1 cellular context compared by ENCODE assay signal in the genomic region with DNA sequence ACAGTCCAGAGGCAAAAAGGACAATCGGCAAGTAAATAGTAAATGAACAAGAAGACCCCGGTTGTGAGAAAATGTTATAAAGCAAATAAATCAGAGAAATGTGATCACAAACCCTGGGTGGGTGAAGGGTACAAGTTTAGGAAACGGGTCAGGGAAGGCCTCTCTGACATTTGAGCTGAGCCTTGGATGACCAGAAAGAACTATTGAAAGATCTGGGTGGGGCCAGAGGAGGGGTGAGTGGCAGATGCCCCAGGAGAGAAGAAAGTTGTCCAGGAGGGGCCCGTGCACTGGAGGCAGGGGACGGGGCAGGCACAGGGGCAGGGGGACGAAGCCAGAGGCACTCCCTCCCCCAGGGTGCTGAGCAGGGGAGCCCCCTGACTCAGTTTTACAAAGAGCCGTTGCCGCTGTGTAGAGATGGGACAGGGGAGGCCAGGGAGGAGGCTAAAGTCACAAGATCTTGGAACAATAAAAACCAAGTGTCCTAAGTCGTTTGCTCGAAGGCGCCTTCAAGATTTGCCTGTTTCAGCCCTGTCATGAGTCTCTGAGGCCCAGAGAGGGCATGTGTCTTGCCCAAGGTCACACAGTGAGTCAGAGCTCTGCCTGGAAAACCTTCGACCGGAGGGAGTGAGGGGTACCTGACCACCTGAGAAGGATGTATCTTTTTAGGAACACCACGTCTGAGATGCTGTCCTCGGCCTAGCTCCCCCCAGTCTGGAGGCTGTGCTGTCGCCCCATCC.
TF ChIP-seq lines count a peak whose summit lies in the region.

No MANE protein-coding gene starts in this region.

TF ChIP-seq in GM12878, 131 proteins besides CTCF, POLR2A, EP300 and RAD21 (continued from another document):
- TF ChIP-seq SRF (IDR thresholded peaks at IDR 0.05; ENCODE audit: low read depth in 2 of 2, low read length in 2 of 2), result no peak
- TF ChIP-seq, protein P1, sequence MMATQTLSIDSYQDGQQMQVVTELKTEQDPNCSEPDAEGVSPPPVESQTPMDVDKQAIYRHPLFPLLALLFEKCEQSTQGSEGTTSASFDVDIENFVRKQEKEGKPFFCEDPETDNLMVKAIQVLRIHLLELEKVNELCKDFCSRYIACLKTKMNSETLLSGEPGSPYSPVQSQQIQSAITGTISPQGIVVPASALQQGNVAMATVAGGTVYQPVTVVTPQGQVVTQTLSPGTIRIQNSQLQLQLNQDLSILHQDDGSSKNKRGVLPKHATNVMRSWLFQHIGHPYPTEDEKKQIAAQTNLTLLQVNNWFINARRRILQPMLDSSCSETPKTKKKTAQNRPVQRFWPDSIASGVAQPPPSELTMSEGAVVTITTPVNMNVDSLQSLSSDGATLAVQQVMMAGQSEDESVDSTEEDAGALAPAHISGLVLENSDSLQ (IDR thresholded peaks at IDR 0.05), result peak; percentile 36; the same call in 1 of the 2 replicates
